In the genomic region with DNA sequence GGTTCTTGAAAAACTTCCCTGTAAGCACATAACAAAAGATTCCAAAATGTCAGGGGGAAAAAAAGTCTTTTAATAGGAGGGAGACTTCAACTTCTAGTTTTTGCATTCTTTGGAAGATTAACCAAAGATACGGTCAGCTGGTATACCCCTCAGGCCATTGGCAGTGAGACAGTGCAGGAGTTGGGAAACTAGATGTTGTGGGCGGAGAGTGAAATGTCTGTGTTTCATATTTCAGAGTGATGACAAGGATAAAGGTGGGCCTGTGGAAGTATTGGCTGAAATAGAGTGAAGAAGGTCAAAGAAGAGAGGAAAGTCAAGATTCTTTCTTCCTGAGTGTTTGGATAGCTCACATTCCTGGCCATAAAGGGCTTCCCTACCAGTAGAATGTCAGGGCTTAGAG, we compare ENCODE assay signal across 17 cellular contexts. TPM values are rescaled to one million over a fixed set of nuclear protein-coding genes. Genes with fewer than 3 reads are reported as not detected.
A peak's percentile ranks its signal among the peaks of the same experiment; 100 is the strongest.
DNase-seq lines count a peak whose midpoint lies in the region; ATAC-seq and TF ChIP-seq lines count a peak whose summit lies in the region.
"Had no signal": no experiment of that assay in that cellular context is flagged by ENCODE, and none has a peak within 500 bp of the region (broad histone marks: within the 10 kb centered on the region; RNA-seq: fewer than 3 reads in every experiment).

No MANE protein-coding gene starts in this region.

- H3K79me2 ChIP-seq in trophoblast cell (ENCODE audit: control insufficient read depth, insufficient read depth, low read length, poor library complexity), result no peaks in the 10 kb centered on the region

- peak overlapping the region; percentile 43 for H3K4me2 ChIP-seq in trophoblast cell (ENCODE audit: low read length)

- 40% methylated on average over 2 of the region's 2 CpGs for WGBS in esophagus muscularis mucosa
- WGBS in trophoblast cell (ENCODE audit: extremely low coverage, insufficient coverage, insufficient read length), result no CpG with 5 or more reads among the region's 2 CpGs
- 0 to 87% methylated on average over 2 of the region's 2 CpGs for WGBS in upper lobe of left lung, 2 donors

- peaks cover 7% of the 10 kb centered on the region; the same call in 1 of the 2 replicates for H3K4me1 Mint-ChIP-seq in HFFc6 (ENCODE audit: low read depth)
- no peaks in the 10 kb centered on the region for H3K4me1 Mint-ChIP-seq in stimulated activated naive CD8-positive, alpha-beta T cell treated with anti-CD3 and anti-CD28 coated beads, Interleukin-15, amount 100 ng/mL, for 72 hours

- H3K9me3 Mint-ChIP-seq in HFFc6, result no peaks in the 10 kb centered on the region
- H3K9me3 Mint-ChIP-seq in stimulated activated naive CD8-positive, alpha-beta T cell treated with anti-CD3 and anti-CD28 coated beads, Interleukin-15, amount 100 ng/mL, for 72 hours, result peaks cover 4 to 7% of the 10 kb centered on the region in 2 donors

- peak; percentile 5 for DNase-seq in HFFc6
- DNase-seq in RWPE2 (ENCODE audit: low spot score), result no peak
- DNase-seq in esophagus muscularis mucosa (ENCODE audit: extremely low spot score), result peak; percentile 64
- peak; percentile 90 to 98 for DNase-seq in trophoblast cell
- no peak for DNase-seq in stimulated activated naive CD8-positive, alpha-beta T cell treated with anti-CD3 and anti-CD28 coated beads, Interleukin-15, amount 100 ng/mL, for 72 hours
- DNase-seq in upper lobe of left lung, result no peak
- DNase-seq in upper lobe of right lung, result no peak
- DNase-seq: ACHN; CD4-positive, CD25-positive, alpha-beta regulatory T cell; DMS79 treated with DMSO at 0.1 percent for 48 hours; GDM1; KBM-7; NCI-H1092; NCI-H1694 treated with DMSO at 0.1 percent for 48 hours; NCI-H446; NCI-H82 had no signal

- H2AK5ac ChIP-seq in trophoblast cell (ENCODE audit: low read length), result no peak overlapping the region

- H3K36me3 ChIP-seq in RWPE2 (ENCODE audit: low read depth) (no peaks in the 10 kb centered on the region), esophagus muscularis mucosa (no peaks in the 10 kb centered on the region), trophoblast cell (ENCODE audit: control insufficient read depth in 1 of 2, insufficient read depth in 2 of 2, low read length in 2 of 2) (no peaks in the 10 kb centered on the region), upper lobe of left lung (no peaks in the 10 kb centered on the region), upper lobe of right lung (no peaks in the 10 kb centered on the region)
- H3K36me3 ChIP-seq: SJSA1 had no signal

- no peaks in the 10 kb centered on the region for H3K36me3 Mint-ChIP-seq in HFFc6 (ENCODE audit: low read depth)
- H3K36me3 Mint-ChIP-seq: CD4-positive, CD25-positive, alpha-beta regulatory T cell had no signal

- no peak overlapping the region for H3K27ac ChIP-seq in RWPE2 (ENCODE audit: poor library complexity, severe bottlenecking)
- H3K27ac ChIP-seq in esophagus muscularis mucosa (replicated peaks in 1 of 4), result no peak overlapping the region
- H3K27ac ChIP-seq in trophoblast cell (ENCODE audit: low read depth, low read length), result peak overlapping the region; percentile 68
- H3K27ac ChIP-seq in upper lobe of left lung, result no peak overlapping the region
- H3K27ac ChIP-seq in upper lobe of right lung, result no peak overlapping the region
- H3K27ac ChIP-seq: SJSA1 had no signal

- H2BK12ac ChIP-seq in trophoblast cell (ENCODE audit: low read length), result no peak overlapping the region

- H3K4me3 Mint-ChIP-seq in HFFc6, result no peak overlapping the region
- H3K4me3 Mint-ChIP-seq in stimulated activated naive CD8-positive, alpha-beta T cell treated with anti-CD3 and anti-CD28 coated beads, Interleukin-15, amount 100 ng/mL, for 72 hours, result no peak overlapping the region

- H4K8ac ChIP-seq in trophoblast cell (ENCODE audit: low read depth, low read length), result no peak overlapping the region

- peaks cover 26% of the 10 kb centered on the region for H3K27me3 Mint-ChIP-seq in HFFc6 (ENCODE audit: insufficient read depth)
- peaks cover 12% of the 10 kb centered on the region for H3K27me3 Mint-ChIP-seq in stimulated activated naive CD8-positive, alpha-beta T cell treated with anti-CD3 and anti-CD28 coated beads, Interleukin-15, amount 100 ng/mL, for 72 hours

- H3K27me3 ChIP-seq in RWPE2 (ENCODE audit: insufficient read depth, poor library complexity, severe bottlenecking) (no peaks in the 10 kb centered on the region), esophagus muscularis mucosa (peaks cover 0 to 6% (median 0%) of the 10 kb centered on the region in 4 donors), trophoblast cell (ENCODE audit: insufficient read depth, low read length) (no peaks in the 10 kb centered on the region), upper lobe of left lung (no peaks in the 10 kb centered on the region), upper lobe of right lung (no peaks in the 10 kb centered on the region)
- H3K27me3 ChIP-seq: SJSA1 had no signal

- H3K23ac ChIP-seq in trophoblast cell (ENCODE audit: low read length), result no peak overlapping the region

- H3K9me3 ChIP-seq in RWPE2 (ENCODE audit: severe bottlenecking), result no peaks in the 10 kb centered on the region
- no peaks in the 10 kb centered on the region for H3K9me3 ChIP-seq in esophagus muscularis mucosa
- H3K9me3 ChIP-seq in trophoblast cell (ENCODE audit: insufficient read depth, low read depth, low read length), result peaks cover 4% of the 10 kb centered on the region
- no peaks in the 10 kb centered on the region for H3K9me3 ChIP-seq in upper lobe of left lung
- H3K9me3 ChIP-seq in upper lobe of right lung, result no peaks in the 10 kb centered on the region
- H3K9me3 ChIP-seq: SJSA1 had no signal

- intact Hi-C loops in esophagus muscularis mucosa (cut with DNase I), result no loop called here
- intact Hi-C loops in upper lobe of right lung (cut with DNase I), result no loop called here

- H3K4me1 ChIP-seq in RWPE2 (ENCODE audit: insufficient read depth, poor library complexity, severe bottlenecking), result no peaks in the 10 kb centered on the region
- H3K4me1 ChIP-seq in esophagus muscularis mucosa, result no peaks in the 10 kb centered on the region
- H3K4me1 ChIP-seq in trophoblast cell (ENCODE audit: control insufficient read depth in 1 of 2, insufficient read depth in 2 of 2, low read length in 2 of 2), result peaks cover 8 to 10% of the 10 kb centered on the region in 2 experiments
- no peaks in the 10 kb centered on the region for H3K4me1 ChIP-seq in upper lobe of left lung
- H3K4me1 ChIP-seq in upper lobe of right lung, result no peaks in the 10 kb centered on the region
- H3K4me1 ChIP-seq: SJSA1 had no signal

- no peak overlapping the region for H3K9ac ChIP-seq in trophoblast cell (ENCODE audit: low read length)

- H3K4me3 ChIP-seq in RWPE2 (ENCODE audit: severe bottlenecking) (no peak overlapping the region), esophagus muscularis mucosa (no peak overlapping the region), trophoblast cell (ENCODE audit: low read depth, low read length) (no peak overlapping the region), upper lobe of left lung (no peak overlapping the region), upper lobe of right lung (no peak overlapping the region)
- H3K4me3 ChIP-seq: SJSA1 had no signal

- no peak overlapping the region for H3K18ac ChIP-seq in trophoblast cell (ENCODE audit: low read length)

- no peak overlapping the region for H4K91ac ChIP-seq in trophoblast cell (ENCODE audit: low read depth, low read length)

- ATAC-seq in RWPE2 (ENCODE audit: low read depth), result peak; percentile 46; the same call in 2 of the 3 replicates
- no peak for ATAC-seq in stimulated activated naive CD8-positive, alpha-beta T cell treated with anti-CD3 and anti-CD28 coated beads, Interleukin-15, amount 100 ng/mL, for 72 hours
- no peak for ATAC-seq in upper lobe of left lung (ENCODE audit: low FRiP score in 2 of 2)
- ATAC-seq in upper lobe of right lung, result no peak

- TF ChIP-seq CTCF in HFFc6 (IDR thresholded peaks at IDR 0.05) (no peak), RWPE2 (IDR thresholded peaks at IDR 0.05; ENCODE audit: poor library complexity, severe bottlenecking) (no peak), esophagus muscularis mucosa (IDR thresholded peaks at IDR 0.05) (no peak), upper lobe of left lung (IDR thresholded peaks at IDR 0.05) (no peak), upper lobe of right lung (IDR thresholded peaks at IDR 0.05) (no peak)

- H2AFZ ChIP-seq in trophoblast cell (ENCODE audit: insufficient read depth, low read length, poor library complexity), result no peak overlapping the region

- H3K27ac Mint-ChIP-seq in HFFc6, result no peak overlapping the region
- H3K27ac Mint-ChIP-seq in stimulated activated naive CD8-positive, alpha-beta T cell treated with anti-CD3 and anti-CD28 coated beads, Interleukin-15, amount 100 ng/mL, for 72 hours, result no peak overlapping the region

- H2BK120ac ChIP-seq in trophoblast cell (ENCODE audit: insufficient read depth, low read length, poor library complexity), result no peak overlapping the region

- no peak overlapping the region for H4K12ac ChIP-seq in trophoblast cell (ENCODE audit: low read depth, low read length)

- H3K79me1 ChIP-seq in trophoblast cell (ENCODE audit: low read length), result peaks cover 3% of the 10 kb centered on the region

- TF ChIP-seq EP300 in esophagus muscularis mucosa (IDR thresholded peaks at IDR 0.05) (no peak), upper lobe of left lung (IDR thresholded peaks at IDR 0.05) (no peak)

- H3K4ac ChIP-seq in trophoblast cell (ENCODE audit: low read depth, low read length), result no peak overlapping the region

- H3K14ac ChIP-seq in trophoblast cell (ENCODE audit: low read length), result no peak overlapping the region

- TF ChIP-seq POLR2A in esophagus muscularis mucosa (IDR thresholded peaks at IDR 0.05; ENCODE audit: low read depth) (no peak), upper lobe of left lung (IDR thresholded peaks at IDR 0.05) (no peak)

- H2BK5ac ChIP-seq in trophoblast cell (ENCODE audit: low read depth, low read length, poor library complexity), result no peak overlapping the region

RNA-seq across cellular contexts. Expression of a gene that starts 40.8 kb away (rescaled TPM):
- total RNA-seq in HFFc6 (2021; fragmentation: NEBNext Ultra II Directional; extraction: Animal tissue kit (Norgen Biotek cat#: 25700)), result not detected
- total RNA-seq in esophagus muscularis mucosa (not detected), upper lobe of left lung (1 to 10 TPM in 1 of 6 donors, under 1 TPM in 1, not detected in 4; 0.34 to 1.8 TPM), upper lobe of right lung (1.9 TPM)
- polyA plus RNA-seq in trophoblast cell (2013), result 0.01 and 0.06 TPM in 2 replicates
- total RNA-seq: CD4-positive, CD25-positive, alpha-beta regulatory T cell; SJSA1 had no signal

RNA-seq across cellular contexts. Expression of a gene that starts 56.3 kb away (rescaled TPM):
- not detected for total RNA-seq in HFFc6 (2021; fragmentation: NEBNext Ultra II Directional; extraction: Animal tissue kit (Norgen Biotek cat#: 25700))
- not detected for total RNA-seq in esophagus muscularis mucosa
- polyA plus RNA-seq in trophoblast cell (2013), result not detected in 2 replicates
- 1 to 10 TPM in 2 of 6 donors, not detected in 4; 1.3 to 2.8 TPM for total RNA-seq in upper lobe of left lung
- total RNA-seq in upper lobe of right lung, result not detected
- total RNA-seq: CD4-positive, CD25-positive, alpha-beta regulatory T cell; SJSA1 had no signal
- polyA plus RNA-seq: CD4-positive, CD25-positive, alpha-beta regulatory T cell had no signal

Comparison
In these comparisons a context has a peak if more than half of its experiments do, and no peak if none do; other contexts are left out.
1. DNase-seq: peak in HFFc6 (single experiment), esophagus muscularis mucosa (single experiment) and trophoblast cell (2 of 2); none in RWPE2 (single experiment), stimulated activated naive CD8-positive, alpha-beta T cell treated with anti-CD3 and anti-CD28 coated beads, Interleukin-15, amount 100 ng/mL, for 72 hours (0 of 2), upper lobe of left lung (0 of 2) and upper lobe of right lung (single experiment).